In genomic region chr7:73573791-73574190, GRCh38 we compare ENCODE assay signal across 18 cellular contexts. TPM values are rescaled to one million over a fixed set of nuclear protein-coding genes. Genes with fewer than 3 reads are reported as not detected.
A peak's percentile ranks its signal among the peaks of the same experiment; 100 is the strongest.
DNase-seq lines count a peak whose midpoint lies in the region; ATAC-seq, FAIRE-seq and TF ChIP-seq lines count a peak whose summit lies in the region.
"Had no signal": no experiment of that assay in that cellular context is flagged by ENCODE, and none has a peak within 500 bp of the region (broad histone marks: within the 10 kb centered on the region; RNA-seq: fewer than 3 reads in every experiment).

No MANE protein-coding gene starts in this region.

- H3K27me3 ChIP-seq in cardiac muscle cell (no peaks in the 10 kb centered on the region), right atrium auricular region (no peaks in the 10 kb centered on the region), HepG2 (ENCODE audit: control insufficient read depth in 1 of 2, insufficient read depth in 2 of 2, low read length in 2 of 2) (no peaks in the 10 kb centered on the region), stomach (no peaks in the 10 kb centered on the region)

- H4K20me1 ChIP-seq in HepG2 (ENCODE audit: insufficient read depth, low read length): peaks cover 5% of the 10 kb centered on the region; the same call in 1 of the 2 replicates

- DNase-seq in cardiac muscle cell (ENCODE audit: low read depth in 1 of 2, low spot score in 1 of 2) (no peak), right atrium auricular region (ENCODE audit: low spot score) (no peak), HepG2 (ENCODE audit: low spot score) (no peak), posterior vena cava (ENCODE audit: low spot score) (peak; percentile 70), cerebellar nuclear complex (lab: John Stamatoyannopoulos, UW) (no peak), stomach (no peak)
- DNase-seq: ACHN; C1 segment of cervical spinal cord; CD4-positive, alpha-beta memory T cell; DMS79; EL; GOT3; H9; IMR-90 had no signal

- 100% methylated on average over 3 of the region's 11 CpGs for WGBS in HepG2 (ENCODE audit: low lambda C conversion rate)
- WGBS in stomach, 5 donors: 96 to 99% (median 96%) methylated on average over 8 to 11 of the region's 11 CpGs

- H3K4me1 ChIP-seq in cardiac muscle cell (ENCODE audit: low read depth) (peaks cover 18% of the 10 kb centered on the region), right atrium auricular region (peaks cover 0 to 21% of the 10 kb centered on the region in 2 donors), HepG2 (ENCODE audit: insufficient read depth, low read length) (peaks cover 40% of the 10 kb centered on the region), stomach (peaks cover 14 to 42% (median 22%) of the 10 kb centered on the region in 4 donors)

- H3K36me3 ChIP-seq in cardiac muscle cell (peaks cover 44% of the 10 kb centered on the region), right atrium auricular region (peaks cover 62% of the 10 kb centered on the region), HepG2 (replicated peaks in 1 of 2; ENCODE audit: control insufficient read depth in 1 of 2, insufficient read depth in 2 of 2, low read length in 2 of 2) (peaks cover 27 to 51% of the 10 kb centered on the region in 2 experiments), stomach (peaks cover 42 to 75% (median 74%) of the 10 kb centered on the region in 4 donors)

- TF ChIP-seq POLR2A in HepG2 (IDR thresholded peaks at IDR 0.05; ENCODE audit: insufficient read depth in 1 of 2, low read depth in 2 of 2, low read length in 2 of 2): no peak
- no peak for TF ChIP-seq POLR2A in stomach (IDR thresholded peaks at IDR 0.05)

- peak overlapping the region; percentile 79 for H3K27ac ChIP-seq in cardiac muscle cell
- H3K27ac ChIP-seq in right atrium auricular region: no peak overlapping the region
- H3K27ac ChIP-seq in HepG2 (ENCODE audit: extremely low read length, insufficient read depth, low read length): no peak overlapping the region
- H3K27ac ChIP-seq in stomach: no peak overlapping the region

- CTCF ChIA-PET in HepG2 (lab: Yijun Ruan, JAX; ENCODE audit: low intra/inter-chr PET ratio, low total read pairs): no interaction called here

- H3K9ac ChIP-seq in HepG2 (ENCODE audit: insufficient read depth, low read depth, low read length): no peak overlapping the region

- in situ Hi-C loops in HepG2 (cut with HindIII; ENCODE audit: extremely low pct_ligation_motif_present, low pct_unique_long_range_greater_than_20kb): no loop called here

- H2AFZ ChIP-seq in HepG2 (ENCODE audit: low read length): no peak overlapping the region

- intact Hi-C loops in HepG2 (cut with micrococcal nuclease; ENCODE audit: unreplicated experiment): no loop called here
- intact Hi-C loops in posterior vena cava (cut with DNase I): no loop called here
- intact Hi-C loops in stomach (cut with DNase I; ENCODE audit: low total_unique reads): no loop called here

- no peak for TF ChIP-seq RAD21 in HepG2 (CRISPR knock-in tag; IDR thresholded peaks at IDR 0.05)

- TF ChIP-seq CTCF in cardiac muscle cell (IDR thresholded peaks at IDR 0.05; ENCODE audit: low read depth, low read length) (no peak), right atrium auricular region (IDR thresholded peaks at IDR 0.05) (no peak), HepG2 (CRISPR knock-in tag; IDR thresholded peaks at IDR 0.05) (no peak), stomach (IDR thresholded peaks at IDR 0.05) (no peak)

- H3K79me2 ChIP-seq in HepG2 (ENCODE audit: insufficient read depth, low read length): peaks cover 24% of the 10 kb centered on the region

- no peak for FAIRE-seq in HepG2 (lab: Jason Lieb, UNC)
- FAIRE-seq: G401.6, GM12891 had no signal

- no peak overlapping the region for H3K4me2 ChIP-seq in HepG2 (ENCODE audit: low read depth, low read length)

- BruUV-seq in HepG2 (replicated peaks; lab: Mats Ljungman, UMichigan): no TSS peak

- ATAC-seq in HepG2 (no peak), GM21447 (IDR thresholded peaks at IDR 0.05; ENCODE audit: unreplicated experiment) (no peak)

- H3K9me3 ChIP-seq in cardiac muscle cell (ENCODE audit: low read depth) (no peaks in the 10 kb centered on the region), right atrium auricular region (no peaks in the 10 kb centered on the region), HepG2 (ENCODE audit: low read length) (no peaks in the 10 kb centered on the region), stomach (no peaks in the 10 kb centered on the region)

- TF ChIP-seq EP300 in HepG2 (IDR thresholded peaks at IDR 0.05; ENCODE audit: low read depth in 2 of 2, low read length in 2 of 2): no peak
- TF ChIP-seq EP300 in HepG2 (CRISPR knock-in tag; IDR thresholded peaks at IDR 0.05; ENCODE audit: borderline replicate concordance): no peak
- no peak for TF ChIP-seq EP300 in stomach (IDR thresholded peaks at IDR 0.05)

- POLR2A ChIA-PET in HepG2 (lab: Yijun Ruan, JAX): interaction anchor here (0.6 to 2.6 kb wide), 2 partner anchors 9 to 49 kb away, joined by 4 to 10 read pairs; no protein-coding TSS in a partner anchor

- H3K4me3 ChIP-seq in cardiac muscle cell: no peak overlapping the region
- no peak overlapping the region for H3K4me3 ChIP-seq in right atrium auricular region
- H3K4me3 ChIP-seq in HepG2 (replicated peaks in 1 of 3; ENCODE audit: insufficient read depth in 1 of 3, low read depth in 2 of 3, low read length in 3 of 3): no peak overlapping the region
- no peak overlapping the region for H3K4me3 ChIP-seq in stomach

RNA-seq across cellular contexts. Expression of gene TBL2, which starts 4.6 kb away (rescaled TPM):
- total RNA-seq in cardiac muscle cell (79.0 and 80.3 TPM in 2 replicates), right atrium auricular region (10 to 100 TPM; 20.5 to 28.3 TPM), HepG2 (2016; rRNA removed; fragmentation: Illumina TruSeq; extraction: Trizol) (17.7 and 47.2 TPM in 2 replicates), posterior vena cava (10 to 100 TPM; 21.7 to 24.4 TPM), stomach (100 to 1,000 TPM in 1 of 5 donors, 10 to 100 TPM in 3, 1 to 10 TPM in 1; 1.2 to 176 (median 43.0) TPM)
- polyA plus RNA-seq in cardiac muscle cell (65.3 and 70.8 TPM in 2 replicates), HepG2 (2011; rRNA removed) (43.4 and 51.8 TPM in 2 replicates), stomach (10 to 100 TPM in 1 of 3 donors, 1 to 10 TPM in 2; 8.9 to 11.8 (median 9.5) TPM)
- total RNA-seq in HepG2 (2016; cell fraction: cytosol; rRNA removed; fragmentation: Illumina TruSeq; extraction: Trizol; ENCODE audit: low read depth): 15.6 and 16.0 TPM in 2 replicates
- 18.0 and 45.6 TPM in 2 replicates for total RNA-seq in HepG2 (2016; cell fraction: insoluble cytoplasmic fraction; rRNA removed; fragmentation: Illumina TruSeq; extraction: Trizol)
- total RNA-seq in HepG2 (2016; cell fraction: membrane; rRNA removed; fragmentation: Illumina TruSeq; extraction: Trizol): 19.6 and 21.4 TPM in 2 replicates
- total RNA-seq in HepG2 (2016; cell fraction: nucleus; rRNA removed; fragmentation: Illumina TruSeq; extraction: Trizol): 39.7 and 53.4 TPM in 2 replicates
- polyA plus RNA-seq in HepG2 (2011; cell fraction: cytosol; rRNA removed): 34.9 and 60.3 TPM in 2 replicates
- polyA plus RNA-seq in HepG2 (2011; cell fraction: nucleus; rRNA removed): 48.6 and 49.4 TPM in 2 replicates
- polyA plus RNA-seq in HepG2 (2012): 20.5 and 28.9 TPM in 2 replicates
- 5.7 and 6.6 TPM in 2 replicates for polyA plus RNA-seq in HepG2 (2016; cell fraction: cytosol; fragmentation: Illumina TruSeq; extraction: Trizol; ENCODE audit: low read depth)
- 12.8 and 15.1 TPM in 2 replicates for polyA plus RNA-seq in HepG2 (2016; cell fraction: insoluble cytoplasmic fraction; fragmentation: Illumina TruSeq; extraction: Trizol; ENCODE audit: low read depth)
- 8.4 and 11.1 TPM in 2 replicates for polyA plus RNA-seq in HepG2 (2016; cell fraction: membrane; fragmentation: Illumina TruSeq; extraction: Trizol; ENCODE audit: low read depth)
- polyA plus RNA-seq in HepG2 (2016; cell fraction: nucleus; fragmentation: Illumina TruSeq; extraction: Trizol; ENCODE audit: insufficient read depth, low read depth): 59.0 and 65.3 TPM in 2 replicates
- 93.7 and 149 TPM in 2 replicates for polyA minus RNA-seq in HepG2 (2011; rRNA and poly(A)+ RNA removed; ENCODE audit: low replicate concordance)
- 63.0 and 87.1 TPM in 2 replicates for polyA minus RNA-seq in HepG2 (2011; cell fraction: cytosol; rRNA and poly(A)+ RNA removed)
- 28.2 and 35.2 TPM in 2 replicates for polyA minus RNA-seq in HepG2 (2011; cell fraction: nucleus; rRNA and poly(A)+ RNA removed)

RNA-seq across cellular contexts. Expression of gene BCL7B, which starts 16.3 kb away (rescaled TPM):
- total RNA-seq in cardiac muscle cell (34.4 and 36.7 TPM in 2 replicates), right atrium auricular region (100 to 1,000 TPM; 108 to 128 TPM), HepG2 (2016; rRNA removed; fragmentation: Illumina TruSeq; extraction: Trizol) (22.1 and 24.3 TPM in 2 replicates), posterior vena cava (10 to 100 TPM; 59.0 to 79.2 TPM), stomach (100 to 1,000 TPM in 1 of 5 donors, 10 to 100 TPM in 3, 1 to 10 TPM in 1; 9.0 to 105 (median 76.1) TPM)
- polyA plus RNA-seq in cardiac muscle cell (37.8 and 45.7 TPM in 2 replicates), HepG2 (2011; rRNA removed) (38.2 and 38.3 TPM in 2 replicates), stomach (10 to 100 TPM; 39.1 to 75.6 (median 54.7) TPM)
- total RNA-seq in HepG2 (2016; cell fraction: cytosol; rRNA removed; fragmentation: Illumina TruSeq; extraction: Trizol; ENCODE audit: low read depth): 46.0 and 47.6 TPM in 2 replicates
- 17.6 and 24.7 TPM in 2 replicates for total RNA-seq in HepG2 (2016; cell fraction: insoluble cytoplasmic fraction; rRNA removed; fragmentation: Illumina TruSeq; extraction: Trizol)
- 71.6 and 76.1 TPM in 2 replicates for total RNA-seq in HepG2 (2016; cell fraction: membrane; rRNA removed; fragmentation: Illumina TruSeq; extraction: Trizol)
- total RNA-seq in HepG2 (2016; cell fraction: nucleus; rRNA removed; fragmentation: Illumina TruSeq; extraction: Trizol): 13.2 and 14.6 TPM in 2 replicates
- 26.3 and 36.9 TPM in 2 replicates for polyA plus RNA-seq in HepG2 (2011; cell fraction: cytosol; rRNA removed)
- polyA plus RNA-seq in HepG2 (2011; cell fraction: nucleus; rRNA removed): 18.9 and 21.3 TPM in 2 replicates
- 17.2 and 21.1 TPM in 2 replicates for polyA plus RNA-seq in HepG2 (2012)
- polyA plus RNA-seq in HepG2 (2016; cell fraction: cytosol; fragmentation: Illumina TruSeq; extraction: Trizol; ENCODE audit: low read depth): 67.1 and 73.8 TPM in 2 replicates
- 26.5 and 34.4 TPM in 2 replicates for polyA plus RNA-seq in HepG2 (2016; cell fraction: insoluble cytoplasmic fraction; fragmentation: Illumina TruSeq; extraction: Trizol; ENCODE audit: low read depth)
- 87.1 and 87.3 TPM in 2 replicates for polyA plus RNA-seq in HepG2 (2016; cell fraction: membrane; fragmentation: Illumina TruSeq; extraction: Trizol; ENCODE audit: low read depth)
- polyA plus RNA-seq in HepG2 (2016; cell fraction: nucleus; fragmentation: Illumina TruSeq; extraction: Trizol; ENCODE audit: insufficient read depth, low read depth): 31.2 and 33.1 TPM in 2 replicates
- 47.1 and 98.7 TPM in 2 replicates for polyA minus RNA-seq in HepG2 (2011; rRNA and poly(A)+ RNA removed; ENCODE audit: low replicate concordance)
- 17.2 and 21.1 TPM in 2 replicates for polyA minus RNA-seq in HepG2 (2011; cell fraction: cytosol; rRNA and poly(A)+ RNA removed)
- 13.4 and 13.7 TPM in 2 replicates for polyA minus RNA-seq in HepG2 (2011; cell fraction: nucleus; rRNA and poly(A)+ RNA removed)

RNA-seq across cellular contexts. Expression of gene MLXIPL, which starts 50.5 kb away (rescaled TPM):
- total RNA-seq in cardiac muscle cell: 0.07 and 1.8 TPM in 2 replicates
- 1.2 and 1.7 TPM in 2 replicates for polyA plus RNA-seq in cardiac muscle cell
- total RNA-seq in right atrium auricular region: 1 to 10 TPM in 1 of 2 donors, under 1 TPM in 1; 0.41 to 1.3 TPM
- total RNA-seq in HepG2 (2016; rRNA removed; fragmentation: Illumina TruSeq; extraction: Trizol): 17.2 and 51.6 TPM in 2 replicates
- 27.0 and 29.0 TPM in 2 replicates for total RNA-seq in HepG2 (2016; cell fraction: cytosol; rRNA removed; fragmentation: Illumina TruSeq; extraction: Trizol; ENCODE audit: low read depth)
- 18.9 and 53.8 TPM in 2 replicates for total RNA-seq in HepG2 (2016; cell fraction: insoluble cytoplasmic fraction; rRNA removed; fragmentation: Illumina TruSeq; extraction: Trizol)
- total RNA-seq in HepG2 (2016; cell fraction: membrane; rRNA removed; fragmentation: Illumina TruSeq; extraction: Trizol): 21.9 and 22.1 TPM in 2 replicates
- 81.2 and 99.5 TPM in 2 replicates for total RNA-seq in HepG2 (2016; cell fraction: nucleus; rRNA removed; fragmentation: Illumina TruSeq; extraction: Trizol)
- 60.1 and 66.2 TPM in 2 replicates for polyA plus RNA-seq in HepG2 (2011; rRNA removed)
- polyA plus RNA-seq in HepG2 (2011; cell fraction: cytosol; rRNA removed): 5.9 and 8.8 TPM in 2 replicates
- 568 and 629 TPM in 2 replicates for polyA plus RNA-seq in HepG2 (2011; cell fraction: nucleus; rRNA removed)
- 128 and 152 TPM in 2 replicates for polyA plus RNA-seq in HepG2 (2012)
- polyA plus RNA-seq in HepG2 (2016; cell fraction: cytosol; fragmentation: Illumina TruSeq; extraction: Trizol; ENCODE audit: low read depth): 6.4 and 8.2 TPM in 2 replicates
- 30.7 and 38.6 TPM in 2 replicates for polyA plus RNA-seq in HepG2 (2016; cell fraction: insoluble cytoplasmic fraction; fragmentation: Illumina TruSeq; extraction: Trizol; ENCODE audit: low read depth)
- 8.2 and 12.6 TPM in 2 replicates for polyA plus RNA-seq in HepG2 (2016; cell fraction: membrane; fragmentation: Illumina TruSeq; extraction: Trizol; ENCODE audit: low read depth)
- polyA plus RNA-seq in HepG2 (2016; cell fraction: nucleus; fragmentation: Illumina TruSeq; extraction: Trizol; ENCODE audit: insufficient read depth, low read depth): 647 and 722 TPM in 2 replicates
- 6.4 and 30.3 TPM in 2 replicates for polyA minus RNA-seq in HepG2 (2011; rRNA and poly(A)+ RNA removed; ENCODE audit: low replicate concordance)
- 11.7 and 11.8 TPM in 2 replicates for polyA minus RNA-seq in HepG2 (2011; cell fraction: cytosol; rRNA and poly(A)+ RNA removed)
- 59.6 and 87.7 TPM in 2 replicates for polyA minus RNA-seq in HepG2 (2011; cell fraction: nucleus; rRNA and poly(A)+ RNA removed)
- 10 to 100 TPM in 1 of 2 donors, 1 to 10 TPM in 1; 3.3 to 14.0 TPM for total RNA-seq in posterior vena cava
- 100 to 1,000 TPM in 1 of 5 donors, 10 to 100 TPM in 3, 1 to 10 TPM in 1; 4.4 to 102 (median 16.1) TPM for total RNA-seq in stomach
- polyA plus RNA-seq in stomach: 1 to 10 TPM; 2.4 to 3.1 (median 2.6) TPM
- total RNA-seq: A172; CD4-positive, alpha-beta memory T cell; IMR-90 had no signal
- polyA plus RNA-seq: CD4-positive, alpha-beta memory T cell; IMR-90 had no signal

RNA-seq across cellular contexts. Expression of gene BAZ1B, which starts 51.7 kb away (rescaled TPM):
- total RNA-seq in cardiac muscle cell: 35.1 and 42.5 TPM in 2 replicates
- polyA plus RNA-seq in cardiac muscle cell: 18.1 and 19.7 TPM in 2 replicates
- total RNA-seq in right atrium auricular region: 10 to 100 TPM; 29.0 to 37.7 TPM
- total RNA-seq in HepG2 (2016; rRNA removed; fragmentation: Illumina TruSeq; extraction: Trizol): 69.4 and 93.4 TPM in 2 replicates
- 29.9 and 35.0 TPM in 2 replicates for total RNA-seq in HepG2 (2016; cell fraction: cytosol; rRNA removed; fragmentation: Illumina TruSeq; extraction: Trizol; ENCODE audit: low read depth)
- total RNA-seq in HepG2 (2016; cell fraction: insoluble cytoplasmic fraction; rRNA removed; fragmentation: Illumina TruSeq; extraction: Trizol): 68.0 and 83.9 TPM in 2 replicates
- 26.8 and 29.8 TPM in 2 replicates for total RNA-seq in HepG2 (2016; cell fraction: membrane; rRNA removed; fragmentation: Illumina TruSeq; extraction: Trizol)
- total RNA-seq in HepG2 (2016; cell fraction: nucleus; rRNA removed; fragmentation: Illumina TruSeq; extraction: Trizol): 55.8 and 62.8 TPM in 2 replicates
- polyA plus RNA-seq in HepG2 (2011; rRNA removed): 16.0 and 18.6 TPM in 2 replicates
- 11.7 and 16.5 TPM in 2 replicates for polyA plus RNA-seq in HepG2 (2011; cell fraction: cytosol; rRNA removed)
- polyA plus RNA-seq in HepG2 (2011; cell fraction: nucleus; rRNA removed): 12.5 and 14.6 TPM in 2 replicates
- polyA plus RNA-seq in HepG2 (2012): 30.4 and 30.5 TPM in 2 replicates
- polyA plus RNA-seq in HepG2 (2016; cell fraction: cytosol; fragmentation: Illumina TruSeq; extraction: Trizol; ENCODE audit: low read depth): 2.1 and 2.4 TPM in 2 replicates
- 54.0 and 59.8 TPM in 2 replicates for polyA plus RNA-seq in HepG2 (2016; cell fraction: insoluble cytoplasmic fraction; fragmentation: Illumina TruSeq; extraction: Trizol; ENCODE audit: low read depth)
- polyA plus RNA-seq in HepG2 (2016; cell fraction: membrane; fragmentation: Illumina TruSeq; extraction: Trizol; ENCODE audit: low read depth): 6.2 and 7.3 TPM in 2 replicates
- 62.5 and 70.0 TPM in 2 replicates for polyA plus RNA-seq in HepG2 (2016; cell fraction: nucleus; fragmentation: Illumina TruSeq; extraction: Trizol; ENCODE audit: insufficient read depth, low read depth)
- polyA minus RNA-seq in HepG2 (2011; rRNA and poly(A)+ RNA removed; ENCODE audit: low replicate concordance): 27.5 and 49.4 TPM in 2 replicates
- 27.1 and 30.7 TPM in 2 replicates for polyA minus RNA-seq in HepG2 (2011; cell fraction: cytosol; rRNA and poly(A)+ RNA removed)
- 31.3 and 44.1 TPM in 2 replicates for polyA minus RNA-seq in HepG2 (2011; cell fraction: nucleus; rRNA and poly(A)+ RNA removed)
- total RNA-seq in posterior vena cava: 10 to 100 TPM; 43.5 to 50.6 TPM
- total RNA-seq in stomach: 100 to 1,000 TPM in 1 of 5 donors, 10 to 100 TPM in 4; 43.0 to 210 (median 52.2) TPM
- polyA plus RNA-seq in stomach: 10 to 100 TPM in 2 of 3 donors, 1 to 10 TPM in 1; 8.9 to 18.9 (median 14.4) TPM
